In the genomic region with DNA sequence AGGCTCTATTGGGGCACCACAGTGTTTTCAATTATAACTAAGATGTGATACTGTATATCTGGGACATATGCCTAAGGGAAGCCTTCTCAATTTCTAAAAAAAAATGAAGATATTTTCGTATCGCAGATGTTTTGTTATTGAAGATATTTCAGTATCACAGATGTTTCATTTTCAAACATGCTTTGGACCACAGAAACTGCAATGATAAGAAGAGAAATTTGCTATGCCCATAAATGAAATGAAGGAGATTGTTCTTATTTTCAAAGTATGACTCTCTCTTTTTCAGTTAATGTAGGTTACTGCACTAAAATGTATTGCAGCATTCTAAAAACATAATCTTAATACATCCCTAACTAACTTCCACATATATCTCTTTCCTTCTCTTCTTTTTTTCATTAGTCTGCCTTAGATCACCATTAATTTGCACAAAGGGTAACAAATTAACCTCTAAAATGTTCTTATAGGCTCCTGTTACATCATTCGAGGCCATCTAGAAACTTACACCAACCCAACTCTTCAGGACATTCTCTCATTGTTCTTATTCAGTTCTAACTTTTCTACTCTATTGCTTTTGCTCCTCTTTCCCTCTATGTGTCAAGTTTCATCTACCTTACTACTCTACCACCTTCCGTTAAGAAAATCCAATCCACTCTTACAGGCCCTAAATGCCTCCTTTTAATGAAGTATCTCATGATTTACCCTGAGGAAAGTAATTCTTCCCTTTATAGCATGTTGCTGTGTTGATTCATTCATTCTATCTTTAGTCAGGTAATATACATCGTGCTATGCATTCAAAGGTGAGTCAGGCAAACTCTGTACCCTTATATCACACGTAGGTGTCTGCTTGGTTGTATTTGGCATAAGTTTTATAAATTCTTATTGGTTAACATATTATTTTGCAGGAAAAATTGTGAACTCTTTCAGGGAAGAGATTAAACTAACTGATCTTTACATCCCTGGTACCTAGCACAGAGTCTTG, we compare ENCODE assay signal across 20 cellular contexts.
DNase-seq lines count a peak whose midpoint lies in the region; ATAC-seq and TF ChIP-seq lines count a peak whose summit lies in the region.
"Had no signal": no experiment of that assay in that cellular context is flagged by ENCODE, and none has a peak within 500 bp of the region (broad histone marks: within the 10 kb centered on the region; RNA-seq: fewer than 3 reads in every experiment).

No MANE protein-coding gene starts in this region.

- H3K27ac Mint-ChIP-seq in activated CD4-positive, alpha-beta T cell treated with anti-CD3 and anti-CD28 coated beads, Interleukin-2, amount 10 ng/mL, durations not matched to agents 24 days and 14 days, result peak overlapping the region; percentile 31
- no peak overlapping the region for H3K27ac Mint-ChIP-seq in activated CD4-positive, alpha-beta T cell treated with anti-CD3 and anti-CD28 coated beads, Interleukin-2, amount 10 ng/mL, durations not matched to agents 7 days and 5 days
- H3K27ac Mint-ChIP-seq in natural killer cell treated with Interleukin-12 subunit alpha and Interleukin-12 subunit beta and Interleukin-15 and Interleukin-18, amount 100 ng/mL, for 72 hours, result peak overlapping the region; percentile 53 to 61
- H3K27ac Mint-ChIP-seq: WTC11 had no signal

- no peak for TF ChIP-seq CTCF in PC-9 (conservative IDR thresholded peaks at IDR 0.05)
- no peak for TF ChIP-seq CTCF in BE2C (IDR thresholded peaks at IDR 0.05; ENCODE audit: low read depth, low read length)
- no peak for TF ChIP-seq CTCF in left ventricle myocardium inferior (IDR thresholded peaks at IDR 0.05; ENCODE audit: borderline replicate concordance)

- peaks cover 6% of the 10 kb centered on the region for H3K9me3 Mint-ChIP-seq in activated CD4-positive, alpha-beta T cell treated with anti-CD3 and anti-CD28 coated beads, Interleukin-2, amount 10 ng/mL, durations not matched to agents 24 days and 14 days
- H3K9me3 Mint-ChIP-seq in activated CD4-positive, alpha-beta T cell treated with anti-CD3 and anti-CD28 coated beads, Interleukin-2, amount 10 ng/mL, durations not matched to agents 7 days and 5 days, result peaks cover 5% of the 10 kb centered on the region
- H3K9me3 Mint-ChIP-seq in natural killer cell treated with Interleukin-12 subunit alpha and Interleukin-12 subunit beta and Interleukin-15 and Interleukin-18, amount 100 ng/mL, for 72 hours, result peaks cover 4% of the 10 kb centered on the region
- H3K9me3 Mint-ChIP-seq: WTC11 had no signal

- H3K27ac ChIP-seq in PC-9 (no peak overlapping the region), left ventricle myocardium inferior (replicated peaks) (no peak overlapping the region), caudate nucleus (ENCODE audit: low read depth, low read length) (no peak overlapping the region)
- H3K27ac ChIP-seq: 22Rv1, C4-2B, cardiac muscle cell, hepatocyte, pancreas, tibial artery had no signal

- H3K9me2 ChIP-seq in PC-9 (ENCODE audit: insufficient read depth), result no peaks in the 10 kb centered on the region

- H3K36me3 ChIP-seq in PC-9 (ENCODE audit: low read depth), result no peaks in the 10 kb centered on the region
- no peaks in the 10 kb centered on the region for H3K36me3 ChIP-seq in BE2C
- H3K36me3 ChIP-seq in left ventricle myocardium inferior, result no peaks in the 10 kb centered on the region
- H3K36me3 ChIP-seq: cardiac muscle cell, pancreas, tibial artery had no signal

- CTCF ChIA-PET in activated CD4-positive, alpha-beta T cell treated with anti-CD3 and anti-CD28 coated beads, Interleukin-2, amount 10 ng/mL, durations not matched to agents 7 days and 5 days (lab: Charles Lee), result no interaction called here
- CTCF ChIA-PET in PC-9 (lab: Charles Lee), result no interaction called here

- 0 out of 2 replicates have a peak, but pooled peaks cover 4% of the 10 kb centered on the region for H3K4me1 ChIP-seq in PC-9 (replicated peaks; ENCODE audit: insufficient read depth)
- no peaks in the 10 kb centered on the region; the same call in 1 of the 2 replicates for H3K4me1 ChIP-seq in BE2C
- peaks cover 21% of the 10 kb centered on the region for H3K4me1 ChIP-seq in left ventricle myocardium inferior
- H3K4me1 ChIP-seq: pancreas, tibial artery had no signal

- 0 out of 2 replicates have a peak overlapping the region, but pooled peaks have one; percentile 33 for H2AFZ ChIP-seq in PC-9
- H2AFZ ChIP-seq: hepatocyte had no signal

- H3K27me3 Mint-ChIP-seq in activated CD4-positive, alpha-beta T cell treated with anti-CD3 and anti-CD28 coated beads, Interleukin-2, amount 10 ng/mL, durations not matched to agents 24 days and 14 days, result no peaks in the 10 kb centered on the region
- H3K27me3 Mint-ChIP-seq in activated CD4-positive, alpha-beta T cell treated with anti-CD3 and anti-CD28 coated beads, Interleukin-2, amount 10 ng/mL, durations not matched to agents 7 days and 5 days, result no peaks in the 10 kb centered on the region
- no peaks in the 10 kb centered on the region for H3K27me3 Mint-ChIP-seq in natural killer cell treated with Interleukin-12 subunit alpha and Interleukin-12 subunit beta and Interleukin-15 and Interleukin-18, amount 100 ng/mL, for 72 hours

- no peak overlapping the region for H3K4me2 ChIP-seq in PC-9
- H3K4me2 ChIP-seq: hepatocyte had no signal

- H3K9me3 ChIP-seq in PC-9 (ENCODE audit: insufficient read depth, low read depth) (no peaks in the 10 kb centered on the region), BE2C (no peaks in the 10 kb centered on the region), left ventricle myocardium inferior (replicated peaks) (no peaks in the 10 kb centered on the region)
- H3K9me3 ChIP-seq: pancreas, tibial artery had no signal

- intact Hi-C loops in activated CD4-positive, alpha-beta T cell treated with anti-CD3 and anti-CD28 coated beads, Interleukin-2, amount 10 ng/mL, durations not matched to agents 24 days and 14 days (cut with micrococcal nuclease), result loop anchor here (10.0 kb wide), 1 partner anchor 298 kb away; a partner anchor contains a TSS
- intact Hi-C loops in PC-9 (cut with micrococcal nuclease; ENCODE audit: unreplicated experiment), result no loop called here
- intact Hi-C loops in left ventricle myocardium inferior (cut with micrococcal nuclease), result no loop called here

- no peaks in the 10 kb centered on the region for H3K27me3 ChIP-seq in PC-9 (ENCODE audit: insufficient read depth, low read depth)
- H3K27me3 ChIP-seq in BE2C, result no peaks in the 10 kb centered on the region
- H3K27me3 ChIP-seq in left ventricle myocardium inferior (ENCODE audit: low read depth), result no peaks in the 10 kb centered on the region
- H3K27me3 ChIP-seq: cardiac muscle cell, hepatocyte, pancreas, tibial artery had no signal

- H4K20me1 ChIP-seq in PC-9 (ENCODE audit: insufficient read depth), result no peaks in the 10 kb centered on the region

- POLR2A ChIA-PET in activated CD4-positive, alpha-beta T cell treated with anti-CD3 and anti-CD28 coated beads, Interleukin-2, amount 10 ng/mL, durations not matched to agents 7 days and 5 days (lab: Charles Lee), result no interaction called here
- POLR2A ChIA-PET in PC-9 (lab: Charles Lee; ENCODE audit: unreplicated experiment), result no interaction called here

- H3K4me3 ChIP-seq in PC-9 (no peak overlapping the region), BE2C (ENCODE audit: low read depth, low read length) (no peak overlapping the region), left ventricle myocardium inferior (no peak overlapping the region)
- H3K4me3 ChIP-seq: cardiac muscle cell, hepatocyte, pancreas, tibial artery had no signal

- H3K4me3 Mint-ChIP-seq in activated CD4-positive, alpha-beta T cell treated with anti-CD3 and anti-CD28 coated beads, Interleukin-2, amount 10 ng/mL, durations not matched to agents 24 days and 14 days, result no peak overlapping the region
- no peak overlapping the region for H3K4me3 Mint-ChIP-seq in activated CD4-positive, alpha-beta T cell treated with anti-CD3 and anti-CD28 coated beads, Interleukin-2, amount 10 ng/mL, durations not matched to agents 7 days and 5 days
- peak overlapping the region; percentile 41 for H3K4me3 Mint-ChIP-seq in natural killer cell treated with Interleukin-12 subunit alpha and Interleukin-12 subunit beta and Interleukin-15 and Interleukin-18, amount 100 ng/mL, for 72 hours
- H3K4me3 Mint-ChIP-seq: WTC11 had no signal

- H3K4me1 Mint-ChIP-seq in activated CD4-positive, alpha-beta T cell treated with anti-CD3 and anti-CD28 coated beads, Interleukin-2, amount 10 ng/mL, durations not matched to agents 24 days and 14 days, result peaks cover 32% of the 10 kb centered on the region
- H3K4me1 Mint-ChIP-seq in activated CD4-positive, alpha-beta T cell treated with anti-CD3 and anti-CD28 coated beads, Interleukin-2, amount 10 ng/mL, durations not matched to agents 7 days and 5 days, result peaks cover 23% of the 10 kb centered on the region
- peaks cover 37 to 56% of the 10 kb centered on the region in 2 donors for H3K4me1 Mint-ChIP-seq in natural killer cell treated with Interleukin-12 subunit alpha and Interleukin-12 subunit beta and Interleukin-15 and Interleukin-18, amount 100 ng/mL, for 72 hours (ENCODE audit: low read depth in 2 of 2)

- BruUV-seq in PC-9 (replicated peaks; lab: Mats Ljungman, UMichigan), result no TSS peak

- H3F3A ChIP-seq in PC-9 (ENCODE audit: insufficient read depth, low read depth), result no peaks in the 10 kb centered on the region

- peak; percentile 29 for ATAC-seq in HG02870 (IDR thresholded peaks at IDR 0.05; ENCODE audit: unreplicated experiment)
- ATAC-seq in natural killer cell treated with Interleukin-12 subunit alpha and Interleukin-12 subunit beta and Interleukin-15 and Interleukin-18, amount 100 ng/mL, for 72 hours, result no peak
- ATAC-seq: pancreas, WTC11 had no signal

- no peaks in the 10 kb centered on the region for H3K79me2 ChIP-seq in PC-9 (ENCODE audit: low read depth)
- H3K79me2 ChIP-seq: hepatocyte had no signal

- peaks cover 28% of the 10 kb centered on the region for H3K36me3 Mint-ChIP-seq in activated CD4-positive, alpha-beta T cell treated with anti-CD3 and anti-CD28 coated beads, Interleukin-2, amount 10 ng/mL, durations not matched to agents 24 days and 14 days (ENCODE audit: low read depth)
- H3K36me3 Mint-ChIP-seq in activated CD4-positive, alpha-beta T cell treated with anti-CD3 and anti-CD28 coated beads, Interleukin-2, amount 10 ng/mL, durations not matched to agents 7 days and 5 days (ENCODE audit: low read depth), result peaks cover 45% of the 10 kb centered on the region
- peaks cover 29% of the 10 kb centered on the region for H3K36me3 Mint-ChIP-seq in natural killer cell treated with Interleukin-12 subunit alpha and Interleukin-12 subunit beta and Interleukin-15 and Interleukin-18, amount 100 ng/mL, for 72 hours
- H3K36me3 Mint-ChIP-seq: WTC11 had no signal

- DNase-seq in activated CD4-positive, alpha-beta T cell treated with anti-CD3 and anti-CD28 coated beads, Interleukin-2, amount 10 ng/mL, durations not matched to agents 24 days and 14 days, result no peak
- no peak for DNase-seq in activated CD4-positive, alpha-beta T cell treated with anti-CD3 and anti-CD28 coated beads, Interleukin-2, amount 10 ng/mL, durations not matched to agents 7 days and 5 days
- DNase-seq in PC-9 (no peak), BE2C (no peak), left ventricle myocardium inferior (no peak), caudate nucleus (lab: John Stamatoyannopoulos, UW) (no peak)
- no peak for DNase-seq in natural killer cell treated with Interleukin-12 subunit alpha and Interleukin-12 subunit beta and Interleukin-15 and Interleukin-18, amount 100 ng/mL, for 72 hours (ENCODE audit: low spot score)
- DNase-seq: DND-41; effector CD8-positive, alpha-beta T cell; pancreas; stimulated activated CD4-positive, alpha-beta T cell treated with anti-CD3 and anti-CD28 coated beads, Interleukin-4, amount 100 ng/mL, for 1 hour; stimulated activated CD8-positive, alpha-beta memory T cell treated with anti-CD3 and anti-CD28 coated beads, Interleukin-4, amount 100 ng/mL, for 48 hours; T-helper 1 cell; tibial artery had no signal
